ENCODE assay signal across 34 cellular contexts in genomic region chr5:118459490-118459889, GRCh38.
"Had no signal": no experiment of that assay in that cellular context is flagged by ENCODE, and none has a peak within 500 bp of the region (broad histone marks: within the 10 kb centered on the region; RNA-seq: fewer than 3 reads in every experiment).

No MANE protein-coding gene starts in this region.

- H3K4me3 Mint-ChIP-seq: activated CD4-positive, alpha-beta memory T cell treated with anti-CD3 and anti-CD28 coated beads for 36 hours; activated CD4-positive, alpha-beta T cell treated with anti-CD3 and anti-CD28 coated beads for 36 hours; activated CD4-positive, alpha-beta T cell treated with anti-CD3 and anti-CD28 coated beads, Interleukin-2, amount 10 ng/mL, durations not matched to agents 24 days and 14 days; activated CD8-positive, alpha-beta memory T cell treated with anti-CD3 and anti-CD28 coated beads, Interleukin-2, amount 10 ng/mL, durations not matched to agents 7 days and 5 days; activated CD8-positive, alpha-beta T cell treated with anti-CD3 and anti-CD28 coated beads, Interleukin-2, amount 10 ng/mL, durations not matched to agents 7 days and 5 days; activated naive CD4-positive, alpha-beta T cell treated with anti-CD3 and anti-CD28 coated beads, Interleukin-2, amount 10 ng/mL, durations not matched to agents 7 days and 5 days; activated naive CD8-positive, alpha-beta T cell treated with anti-CD3 and anti-CD28 coated beads, Interleukin-2, amount 10 ng/mL, durations not matched to agents 7 days and 5 days; activated T-cell treated with anti-CD3 and anti-CD28 coated beads, Interleukin-2, amount 50 U/mL, for 24 hours; activated T-cell treated with anti-CD3 and anti-CD28 coated beads, Interleukin-2, amount 50 U/mL, for 72 hours; brain; central memory CD8-positive, alpha-beta T cell; dendritic cell treated with granulocyte-macrophage colony-stimulating factor and Interleukin-4, amounts not matched to agents 40 ng/mL and 50 ng/mL, for 4 days; endodermal cell; T-helper 17 cell; T-helper 2 cell treated with Interferon-gamma antibody and Interleukin-4, amounts not matched to agents 5 μg/mL and 100 μg/mL, for 36 hours had no signal

- H3K27me3 Mint-ChIP-seq: activated CD4-positive, alpha-beta memory T cell treated with anti-CD3 and anti-CD28 coated beads for 36 hours; activated CD4-positive, alpha-beta T cell treated with anti-CD3 and anti-CD28 coated beads for 36 hours; activated CD4-positive, alpha-beta T cell treated with anti-CD3 and anti-CD28 coated beads, Interleukin-2, amount 10 ng/mL, durations not matched to agents 24 days and 14 days; activated CD8-positive, alpha-beta memory T cell treated with anti-CD3 and anti-CD28 coated beads, Interleukin-2, amount 10 ng/mL, durations not matched to agents 7 days and 5 days; activated naive CD4-positive, alpha-beta T cell treated with anti-CD3 and anti-CD28 coated beads, Interleukin-2, amount 10 ng/mL, durations not matched to agents 7 days and 5 days; activated naive CD8-positive, alpha-beta T cell treated with anti-CD3 and anti-CD28 coated beads, Interleukin-2, amount 10 ng/mL, durations not matched to agents 7 days and 5 days; activated T-cell treated with anti-CD3 and anti-CD28 coated beads, Interleukin-2, amount 50 U/mL, for 24 hours; central memory CD8-positive, alpha-beta T cell; dendritic cell treated with granulocyte-macrophage colony-stimulating factor and Interleukin-4, amounts not matched to agents 40 ng/mL and 50 ng/mL, for 4 days; T-helper 17 cell had no signal

- H3K4me1 ChIP-seq: ascending aorta, breast epithelium had no signal

- H3K4me1 Mint-ChIP-seq: activated CD4-positive, alpha-beta T cell treated with anti-CD3 and anti-CD28 coated beads for 36 hours; activated CD4-positive, alpha-beta T cell treated with anti-CD3 and anti-CD28 coated beads, Interleukin-2, amount 10 ng/mL, durations not matched to agents 24 days and 14 days; activated CD8-positive, alpha-beta memory T cell treated with anti-CD3 and anti-CD28 coated beads, Interleukin-2, amount 10 ng/mL, durations not matched to agents 7 days and 5 days; activated naive CD4-positive, alpha-beta T cell treated with anti-CD3 and anti-CD28 coated beads, Interleukin-2, amount 10 ng/mL, durations not matched to agents 7 days and 5 days; activated naive CD8-positive, alpha-beta T cell treated with anti-CD3 and anti-CD28 coated beads, Interleukin-2, amount 10 ng/mL, durations not matched to agents 7 days and 5 days; central memory CD8-positive, alpha-beta T cell; endodermal cell; T-helper 17 cell had no signal

- H3K9me3 ChIP-seq: ascending aorta, breast epithelium had no signal

- DNase-seq: activated CD4-positive, alpha-beta memory T cell treated with anti-CD3 and anti-CD28 coated beads for 36 hours; activated CD4-positive, alpha-beta T cell treated with anti-CD3 and anti-CD28 coated beads for 36 hours; activated CD4-positive, alpha-beta T cell treated with anti-CD3 and anti-CD28 coated beads, Interleukin-2, amount 10 ng/mL, durations not matched to agents 24 days and 14 days; activated CD4-positive, CD25-positive, alpha-beta regulatory T cell; activated CD4-positive, CD25-positive, alpha-beta regulatory T cell treated with anti-CD3 and anti-CD28 coated beads, Interleukin-2, amount 50 U/mL, for 72 hours; activated CD8-positive, alpha-beta memory T cell treated with anti-CD3 and anti-CD28 coated beads, Interleukin-2, amount 10 ng/mL, durations not matched to agents 7 days and 5 days; activated CD8-positive, alpha-beta memory T cell treated with anti-CD3 and anti-CD28 coated beads, Interleukin-2, amount 50 U/mL, for 48 hours; activated CD8-positive, alpha-beta T cell treated with anti-CD3 and anti-CD28 coated beads, Interleukin-2, amount 10 ng/mL, durations not matched to agents 7 days and 5 days; activated gamma-delta T cell; activated naive CD4-positive, alpha-beta T cell; activated naive CD4-positive, alpha-beta T cell treated with anti-CD3 and anti-CD28 coated beads, Interleukin-2, amount 10 ng/mL, durations not matched to agents 7 days and 5 days; activated naive CD8-positive, alpha-beta T cell treated with anti-CD3 and anti-CD28 coated beads, Interleukin-2, amount 10 ng/mL, durations not matched to agents 7 days and 5 days; activated T-cell treated with anti-CD3 and anti-CD28 coated beads for 4 hours; activated T-cell treated with anti-CD3 and anti-CD28 coated beads, Interleukin-2, amount 50 U/mL, for 24 hours; activated T-cell treated with anti-CD3 and anti-CD28 coated beads, Interleukin-2, amount 50 U/mL, for 72 hours; dorsolateral prefrontal cortex; effector memory CD4-positive, alpha-beta T cell; endodermal cell; foreskin fibroblast; head of caudate nucleus; T-helper 1 cell; T-helper 17 cell; T1000; WERI-Rb-1 had no signal

- ATAC-seq: activated CD4-positive, alpha-beta T cell treated with anti-CD3 and anti-CD28 coated beads for 36 hours; activated CD8-positive, alpha-beta memory T cell treated with anti-CD3 and anti-CD28 coated beads, Interleukin-2, amount 10 ng/mL, durations not matched to agents 7 days and 5 days; activated CD8-positive, alpha-beta T cell treated with anti-CD3 and anti-CD28 coated beads, Interleukin-2, amount 10 ng/mL, durations not matched to agents 7 days and 5 days; activated naive CD4-positive, alpha-beta T cell treated with anti-CD3 and anti-CD28 coated beads, Interleukin-2, amount 50 U/mL, for 72 hours; activated T-cell treated with anti-CD3 and anti-CD28 coated beads, Interleukin-2, amount 50 U/mL, for 72 hours; esophagus mucosa; T-helper 17 cell had no signal

- H3K9me3 Mint-ChIP-seq: activated CD4-positive, alpha-beta memory T cell treated with anti-CD3 and anti-CD28 coated beads for 36 hours; activated CD4-positive, alpha-beta T cell treated with anti-CD3 and anti-CD28 coated beads, Interleukin-2, amount 10 ng/mL, durations not matched to agents 24 days and 14 days; activated naive CD8-positive, alpha-beta T cell treated with anti-CD3 and anti-CD28 coated beads, Interleukin-2, amount 10 ng/mL, durations not matched to agents 7 days and 5 days; activated T-cell treated with anti-CD3 and anti-CD28 coated beads, Interleukin-2, amount 50 U/mL, for 24 hours; activated T-cell treated with anti-CD3 and anti-CD28 coated beads, Interleukin-2, amount 50 U/mL, for 72 hours; endodermal cell; T-helper 2 cell treated with Interferon-gamma antibody and Interleukin-4, amounts not matched to agents 5 μg/mL and 100 μg/mL, for 36 hours had no signal

- H3K4me3 ChIP-seq: ascending aorta, breast epithelium, cardiac muscle cell, coronary artery, dorsolateral prefrontal cortex had no signal

- H3K36me3 Mint-ChIP-seq: activated CD4-positive, alpha-beta memory T cell treated with anti-CD3 and anti-CD28 coated beads for 36 hours; activated CD8-positive, alpha-beta memory T cell treated with anti-CD3 and anti-CD28 coated beads, Interleukin-2, amount 10 ng/mL, durations not matched to agents 7 days and 5 days; activated naive CD4-positive, alpha-beta T cell treated with anti-CD3 and anti-CD28 coated beads, Interleukin-2, amount 10 ng/mL, durations not matched to agents 7 days and 5 days; activated naive CD4-positive, alpha-beta T cell treated with anti-CD3 and anti-CD28 coated beads, Interleukin-2, amount 50 U/mL, for 72 hours; activated naive CD8-positive, alpha-beta T cell treated with anti-CD3 and anti-CD28 coated beads, Interleukin-2, amount 10 ng/mL, durations not matched to agents 7 days and 5 days; brain had no signal

- H3K27ac Mint-ChIP-seq: activated CD4-positive, alpha-beta memory T cell treated with anti-CD3 and anti-CD28 coated beads for 36 hours; activated CD4-positive, alpha-beta T cell treated with anti-CD3 and anti-CD28 coated beads for 36 hours; activated CD4-positive, alpha-beta T cell treated with anti-CD3 and anti-CD28 coated beads, Interleukin-2, amount 10 ng/mL, durations not matched to agents 24 days and 14 days; activated CD8-positive, alpha-beta memory T cell treated with anti-CD3 and anti-CD28 coated beads, Interleukin-2, amount 10 ng/mL, durations not matched to agents 7 days and 5 days; activated CD8-positive, alpha-beta T cell treated with anti-CD3 and anti-CD28 coated beads, Interleukin-2, amount 10 ng/mL, durations not matched to agents 7 days and 5 days; activated naive CD4-positive, alpha-beta T cell treated with anti-CD3 and anti-CD28 coated beads, Interleukin-2, amount 10 ng/mL, durations not matched to agents 7 days and 5 days; activated naive CD4-positive, alpha-beta T cell treated with anti-CD3 and anti-CD28 coated beads, Interleukin-2, amount 50 U/mL, for 72 hours; activated naive CD8-positive, alpha-beta T cell treated with anti-CD3 and anti-CD28 coated beads, Interleukin-2, amount 10 ng/mL, durations not matched to agents 7 days and 5 days; activated T-cell treated with anti-CD3 and anti-CD28 coated beads, Interleukin-2, amount 50 U/mL, for 24 hours; activated T-cell treated with anti-CD3 and anti-CD28 coated beads, Interleukin-2, amount 50 U/mL, for 72 hours; brain; dendritic cell treated with granulocyte-macrophage colony-stimulating factor and Interleukin-4, amounts not matched to agents 40 ng/mL and 50 ng/mL, for 4 days; endodermal cell; T-helper 17 cell; T-helper 2 cell treated with Interferon-gamma antibody and Interleukin-4, amounts not matched to agents 5 μg/mL and 100 μg/mL, for 36 hours had no signal

- H3K36me3 ChIP-seq: ascending aorta, breast epithelium, cardiac muscle cell, WERI-Rb-1 had no signal

- H3K27ac ChIP-seq: ascending aorta, breast epithelium, cardiac muscle cell, coronary artery, dorsolateral prefrontal cortex, WERI-Rb-1 had no signal

- H3K27me3 ChIP-seq: ascending aorta, breast epithelium, cardiac muscle cell, dorsolateral prefrontal cortex had no signal
